In genomic region chr7:149783386-149784250, GRCh38 we compare ENCODE assay signal across 22 cellular contexts. TPM values are rescaled to one million over a fixed set of nuclear protein-coding genes. Genes with fewer than 3 reads are reported as not detected.
A peak's percentile ranks its signal among the peaks of the same experiment; 100 is the strongest.
DNase-seq lines count a peak whose midpoint lies in the region; ATAC-seq, FAIRE-seq and TF ChIP-seq lines count a peak whose summit lies in the region.
"Had no signal": no experiment of that assay in that cellular context is flagged by ENCODE, and none has a peak within 500 bp of the region (broad histone marks: within the 10 kb centered on the region; RNA-seq: fewer than 3 reads in every experiment).

No MANE protein-coding gene starts in this region.

- H3K79me2 ChIP-seq in keratinocyte (ENCODE audit: control insufficient read depth, insufficient read depth, low read length) (no peaks in the 10 kb centered on the region), PC-9 (ENCODE audit: low read depth) (no peaks in the 10 kb centered on the region)

- CTCF ChIA-PET in PC-9 (lab: Charles Lee), result interaction anchor here (0.9 kb wide), 1 partner anchor 10 kb away, joined by 7 read pairs; the partner anchor contains the start of gene ZNF467

- no peaks in the 10 kb centered on the region for H4K20me1 ChIP-seq in keratinocyte (ENCODE audit: control insufficient read depth, extremely low read depth, insufficient read depth, low read length)
- 0 out of 2 replicates have a peak, but pooled peaks cover 3% of the 10 kb centered on the region for H4K20me1 ChIP-seq in PC-9 (ENCODE audit: insufficient read depth)

- H3K27me3 ChIP-seq in right cardiac atrium (ENCODE audit: control insufficient read depth, insufficient read depth), result no peaks in the 10 kb centered on the region
- H3K27me3 ChIP-seq in dorsolateral prefrontal cortex, result peaks cover 0 to 7% (median 0%) of the 10 kb centered on the region in 45 donors
- peaks cover 15% of the 10 kb centered on the region for H3K27me3 ChIP-seq in keratinocyte (ENCODE audit: control insufficient read depth, extremely low read depth, insufficient read depth, low read length)
- H3K27me3 ChIP-seq in PC-9 (ENCODE audit: insufficient read depth, low read depth), result peaks cover 26% of the 10 kb centered on the region
- no peaks in the 10 kb centered on the region for H3K27me3 ChIP-seq in ascending aorta
- H3K27me3 ChIP-seq: uterus had no signal

- H3K4me3 ChIP-seq in right cardiac atrium (ENCODE audit: low read length), result no peak overlapping the region
- peak overlapping the region in 28 of 59 donors; percentile 2 to 51 (median 29) for H3K4me3 ChIP-seq in dorsolateral prefrontal cortex
- no peak overlapping the region for H3K4me3 ChIP-seq in keratinocyte (ENCODE audit: control insufficient read depth in 2 of 3, extremely low read depth in 1 of 3, insufficient read depth in 2 of 3, low read depth in 1 of 3, low read length in 3 of 3)
- H3K4me3 ChIP-seq in PC-9, result no peak overlapping the region
- no peak overlapping the region for H3K4me3 ChIP-seq in ascending aorta
- H3K4me3 ChIP-seq: cardiac muscle cell, uterus had no signal

- POLR2A ChIA-PET in PC-9 (lab: Charles Lee; ENCODE audit: unreplicated experiment), result no interaction called here

- ATAC-seq in right cardiac atrium, result peak in 1 of 2 donors; percentile 8
- ATAC-seq in left cardiac atrium, result no peak
- ATAC-seq: SK-N-SH treated with all-trans-retinoic acid at 6 μM for 48 hours had no signal

- peak overlapping the region; percentile 16 for H3K4me2 ChIP-seq in keratinocyte (ENCODE audit: control insufficient read depth, extremely low read depth, insufficient read depth, low read depth, low read length)
- H3K4me2 ChIP-seq in PC-9, result no peak overlapping the region

- dilution Hi-C loops in keratinocyte (cut with MboI; ENCODE audit: extremely low pct_ligation_motif_present, low sequenced_read_pairs), result no loop called here

- H3K4me1 ChIP-seq in right cardiac atrium (ENCODE audit: control insufficient read depth, insufficient read depth, low read length) (no peaks in the 10 kb centered on the region), keratinocyte (ENCODE audit: control insufficient read depth, extremely low read depth, insufficient read depth, low read length) (peaks cover 2% of the 10 kb centered on the region), PC-9 (replicated peaks; ENCODE audit: insufficient read depth) (no peaks in the 10 kb centered on the region), ascending aorta (no peaks in the 10 kb centered on the region)
- H3K4me1 ChIP-seq: uterus had no signal

- BruUV-seq in PC-9 (replicated peaks; lab: Mats Ljungman, UMichigan), result no TSS peak

- no peaks in the 10 kb centered on the region for H3K9me2 ChIP-seq in PC-9 (ENCODE audit: insufficient read depth)

- H3K27ac ChIP-seq in right cardiac atrium (ENCODE audit: low read length) (no peak overlapping the region), dorsolateral prefrontal cortex (peak overlapping the region in 8 of 59 donors; percentile 3 to 78 (median 35)), keratinocyte (ENCODE audit: control insufficient read depth, insufficient read depth, low read length) (no peak overlapping the region), PC-9 (no peak overlapping the region), ascending aorta (no peak overlapping the region)
- H3K27ac ChIP-seq: cardiac muscle cell, uterus, WERI-Rb-1 had no signal

- intact Hi-C loops in right cardiac atrium (cut with DNase I) (no loop called here), left cardiac atrium (cut with DNase I) (no loop called here), dorsolateral prefrontal cortex (cut with DNase I) (no loop called here), PC-9 (cut with micrococcal nuclease; ENCODE audit: unreplicated experiment) (no loop called here), ascending aorta (cut with DNase I) (no loop called here)

- H3K9ac ChIP-seq in keratinocyte (ENCODE audit: control insufficient read depth, extremely low read depth, insufficient read depth, low read length), result no peak overlapping the region

- H3F3A ChIP-seq in PC-9 (ENCODE audit: insufficient read depth, low read depth), result no peaks in the 10 kb centered on the region

- H3K9me3 ChIP-seq in right cardiac atrium (ENCODE audit: control insufficient read depth, low read length), result no peaks in the 10 kb centered on the region
- H3K9me3 ChIP-seq in keratinocyte (ENCODE audit: control insufficient read depth, low read depth, low read length), result no peaks in the 10 kb centered on the region
- no peaks in the 10 kb centered on the region for H3K9me3 ChIP-seq in PC-9 (ENCODE audit: insufficient read depth, low read depth)
- H3K9me3 ChIP-seq in ascending aorta, result no peaks in the 10 kb centered on the region
- H3K9me3 ChIP-seq: uterus had no signal

- H3K36me3 ChIP-seq in keratinocyte (ENCODE audit: control insufficient read depth in 2 of 2, extremely low read depth in 1 of 2, insufficient read depth in 2 of 2, low read length in 2 of 2) (no peaks in the 10 kb centered on the region), PC-9 (ENCODE audit: low read depth) (no peaks in the 10 kb centered on the region), ascending aorta (no peaks in the 10 kb centered on the region)
- H3K36me3 ChIP-seq: cardiac muscle cell, uterus, WERI-Rb-1 had no signal

- no peaks in the 10 kb centered on the region for H3K9me1 ChIP-seq in keratinocyte (ENCODE audit: control insufficient read depth, extremely low read depth, insufficient read depth, low read length)

- TF ChIP-seq CTCF in dorsolateral prefrontal cortex (IDR thresholded peaks at IDR 0.05 in 54 of 56, conservative IDR thresholded peaks at IDR 0.05 in 2 of 56; ENCODE audit: low read depth in 1 of 56, partially characterized antibody in 56 of 56), result peak in 2 of 56 donors; percentile 10 to 26
- no peak for TF ChIP-seq CTCF in keratinocyte (optimal IDR thresholded peaks at IDR 0.05 in 1 of 3, IDR thresholded peaks at IDR 0.05 in 1 of 3, conservative IDR thresholded peaks at IDR 0.05 in 1 of 3; ENCODE audit: extremely low read depth in 1 of 3, insufficient read depth in 2 of 3, low read length in 3 of 3)
- no peak for TF ChIP-seq CTCF in PC-9 (conservative IDR thresholded peaks at IDR 0.05)
- no peak for TF ChIP-seq CTCF in ascending aorta (IDR thresholded peaks at IDR 0.05)

- DNase-seq in right cardiac atrium, result peak in 2 of 3 donors; percentile 47 to 51
- no peak for DNase-seq in left cardiac atrium
- DNase-seq in dorsolateral prefrontal cortex, result peak in 6 of 10 donors; percentile 50 to 71 (median 60)
- DNase-seq in keratinocyte (ENCODE audit: low read depth, low spot score), result no peak
- no peak for DNase-seq in SKM-1 treated with dmso at 0.1 percent for 144 hours (lab: John Stamatoyannopoulos, UW; ENCODE audit: unreplicated experiment)
- DNase-seq in PC-9, result no peak
- DNase-seq in NCI-H524 treated with DMSO at 0.1 percent for 48 hours (lab: John Stamatoyannopoulos, UW), result no peak
- no peak for DNase-seq in ascending aorta (ENCODE audit: low spot score in 2 of 2)
- DNase-seq: activated CD4-positive, alpha-beta T cell treated with anti-CD3 and anti-CD28 coated beads, Interleukin-2, amount 50 U/mL, for 1 hour; activated naive CD4-positive, alpha-beta T cell treated with anti-CD3 and anti-CD28 coated beads for 36 hours; cortex of kidney; mesenchymal stem cell; NCI-H510A; small intestine; stimulated activated CD4-positive, alpha-beta T cell treated with anti-CD3 and anti-CD28 coated beads, Interleukin-1b, Interleukin-23, amount 100 ng/mL, for 48 hours; uterus; WERI-Rb-1 had no signal

- FAIRE-seq in keratinocyte (lab: Jason Lieb, UNC), result no peak
- FAIRE-seq: GM19239, small intestine had no signal

- 68% methylated on average over 22 of the region's 22 CpGs for WGBS in right cardiac atrium

- H2AFZ ChIP-seq in keratinocyte (ENCODE audit: control insufficient read depth, low read length) (no peak overlapping the region), PC-9 (no peak overlapping the region)

RNA-seq across cellular contexts. Expression of gene ZNF467, which starts 10.2 kb away (rescaled TPM):
- 10 to 100 TPM; 10.4 to 15.6 (median 11.6) TPM for total RNA-seq in right cardiac atrium
- 6.6 TPM for polyA plus RNA-seq in right cardiac atrium
- 10 to 100 TPM in 1 of 2 donors, 1 to 10 TPM in 1; 7.9 to 10.4 TPM for total RNA-seq in left cardiac atrium
- total RNA-seq in dorsolateral prefrontal cortex, result 10 to 100 TPM in 4 of 120 experiments, 1 to 10 TPM in 116; 3.5 to 20.9 (median 6.4) TPM
- polyA plus RNA-seq in keratinocyte, result 0.31 to 0.93 TPM (median 0.52 TPM) in 3 replicates
- polyA plus RNA-seq in keratinocyte (2011; ENCODE audit: low read depth), result 0.61 TPM
- 0.57 and 1.2 TPM in 2 replicates for polyA plus RNA-seq in keratinocyte (2011; cell fraction: cytosol; rRNA removed)
- 1.8 and 3.2 TPM in 2 replicates for polyA plus RNA-seq in keratinocyte (2011; cell fraction: nucleus; rRNA removed)
- polyA plus RNA-seq in keratinocyte (2012; ENCODE audit: low replicate concordance), result 1.0 and 3.0 TPM in 2 replicates
- polyA minus RNA-seq in keratinocyte, result 0.23 to 0.33 TPM (median 0.26 TPM) in 3 replicates
- polyA minus RNA-seq in keratinocyte (2011; cell fraction: cytosol; rRNA and poly(A)+ RNA removed), result 2.5 TPM
- 1.0 and 1.2 TPM in 2 replicates for polyA minus RNA-seq in keratinocyte (2011; cell fraction: nucleus; rRNA and poly(A)+ RNA removed)
- 6.6 and 10.3 TPM in 2 replicates for total RNA-seq in PC-9 (2021)
- 42.3 TPM for total RNA-seq in ascending aorta
- total RNA-seq: RPMI7951 had no signal
- polyA plus RNA-seq: IgD-negative memory B cell had no signal

RNA-seq across cellular contexts. Expression of gene ZNF862, which starts 54.6 kb away (rescaled TPM):
- 10 to 100 TPM in 3 of 4 donors, 1 to 10 TPM in 1; 9.0 to 15.9 (median 14.2) TPM for total RNA-seq in right cardiac atrium
- 7.8 TPM for polyA plus RNA-seq in right cardiac atrium
- 1 to 10 TPM; 8.7 to 9.7 TPM for total RNA-seq in left cardiac atrium
- total RNA-seq in dorsolateral prefrontal cortex, result 10 to 100 TPM; 22.0 to 54.7 (median 37.4) TPM
- polyA plus RNA-seq in keratinocyte, result 7.0 to 19.9 TPM (median 10.1 TPM) in 3 replicates
- polyA plus RNA-seq in keratinocyte (2011; ENCODE audit: low read depth), result 1.4 TPM
- polyA plus RNA-seq in keratinocyte (2011; cell fraction: cytosol; rRNA removed), result 3.4 and 5.2 TPM in 2 replicates
- 48.1 and 62.1 TPM in 2 replicates for polyA plus RNA-seq in keratinocyte (2011; cell fraction: nucleus; rRNA removed)
- 4.4 and 5.9 TPM in 2 replicates for polyA plus RNA-seq in keratinocyte (2012; ENCODE audit: low replicate concordance)
- 15.4 to 16.9 TPM (median 15.9 TPM) in 3 replicates for polyA minus RNA-seq in keratinocyte
- polyA minus RNA-seq in keratinocyte (2011; cell fraction: cytosol; rRNA and poly(A)+ RNA removed), result 6.1 TPM
- polyA minus RNA-seq in keratinocyte (2011; cell fraction: nucleus; rRNA and poly(A)+ RNA removed), result 13.7 and 21.3 TPM in 2 replicates
- 42.4 and 43.6 TPM in 2 replicates for total RNA-seq in PC-9 (2021)
- total RNA-seq in ascending aorta, result 1.7 TPM

Comparison
In these comparisons a context has a peak if more than half of its experiments do, and no peak if none do; other contexts are left out.
1. DNase-seq: peak in right cardiac atrium (2 of 3) and dorsolateral prefrontal cortex (6 of 10); none in left cardiac atrium (single experiment), keratinocyte (single experiment), SKM-1 treated with dmso at 0.1 percent for 144 hours (single experiment), PC-9 (0 of 2), NCI-H524 treated with DMSO at 0.1 percent for 48 hours (single experiment) and ascending aorta (0 of 2).